In the genomic region with DNA sequence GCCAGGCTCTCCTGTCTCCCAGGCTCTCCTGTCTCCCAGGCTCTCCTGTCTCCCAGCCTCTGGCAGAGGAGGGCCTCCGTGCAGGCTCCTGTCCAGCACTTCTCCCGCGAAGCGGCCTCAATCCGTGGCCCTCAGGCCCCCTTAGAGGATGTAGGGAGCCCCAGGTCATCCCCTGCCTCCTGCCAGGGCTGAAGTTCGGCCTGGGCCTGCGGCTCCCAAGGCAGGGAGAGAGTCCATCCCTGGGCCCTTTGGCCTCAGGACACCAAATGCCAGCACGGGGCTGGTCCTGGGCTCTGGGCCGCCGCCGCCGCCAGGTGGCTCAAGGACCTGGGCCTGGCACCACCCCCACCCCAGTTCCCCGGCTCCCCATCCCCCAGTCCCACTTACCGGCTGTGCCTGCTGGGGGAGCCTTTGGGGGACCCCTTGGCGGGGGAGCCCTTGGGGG, we compare ENCODE assay signal across 18 cellular contexts. TPM values are rescaled to one million over a fixed set of nuclear protein-coding genes. Genes with fewer than 3 reads are reported as not detected.
DNase-seq lines count a peak whose midpoint lies in the region; ATAC-seq, FAIRE-seq and TF ChIP-seq lines count a peak whose summit lies in the region.
"Had no signal": no experiment of that assay in that cellular context is flagged by ENCODE, and none has a peak within 500 bp of the region (broad histone marks: within the 10 kb centered on the region; RNA-seq: fewer than 3 reads in every experiment).

No MANE protein-coding gene starts in this region.

- H3K9me2 ChIP-seq in HCT116 (ENCODE audit: insufficient read depth) = no peaks in the 10 kb centered on the region

- TF ChIP-seq RAD21 in HCT116 (IDR thresholded peaks at IDR 0.05; ENCODE audit: low read depth) = no peak

- H4K20me1 ChIP-seq in HCT116 (ENCODE audit: insufficient read depth) = no peaks in the 10 kb centered on the region

- 17 to 32% methylated on average over 1 to 6 of the region's 15 CpGs for WGBS in thyroid gland, 2 donors

- CTCF ChIA-PET in HCT116 (lab: Charles Lee) = interaction anchor here (0.7 kb wide), 1 partner anchor 45 kb away, joined by 4 read pairs; the partner anchor contains the start of gene SRP68

- peaks cover 9 to 14% of the 10 kb centered on the region in 2 experiments for H3K36me3 ChIP-seq in HCT116 (ENCODE audit: control insufficient read depth in 1 of 2, insufficient read depth in 2 of 2, low read length in 2 of 2)
- peaks cover 16% of the 10 kb centered on the region for H3K36me3 ChIP-seq in bronchial epithelial cell (ENCODE audit: control insufficient read depth, insufficient read depth, low read length)
- peaks cover 16% of the 10 kb centered on the region for H3K36me3 ChIP-seq in lower lobe of right lung
- peaks cover 0 to 3% of the 10 kb centered on the region in 2 donors for H3K36me3 ChIP-seq in thyroid gland
- H3K36me3 ChIP-seq: adrenal gland, SJSA1 had no signal

- H3K27ac ChIP-seq in HCT116 (ENCODE audit: low read depth, low read length) (peak overlapping the region; percentile 96), lower lobe of right lung (peak overlapping the region; percentile 73), thyroid gland (peak overlapping the region; percentile 15 to 82 (median 68))
- H3K27ac ChIP-seq: adrenal gland, hepatocyte, SJSA1 had no signal

- H3K4me2 ChIP-seq in HCT116 (ENCODE audit: low read length) = peak overlapping the region; percentile 78
- H3K4me2 ChIP-seq: hepatocyte had no signal

- RAD21 ChIA-PET in HCT116 (lab: Charles Lee; ENCODE audit: low non-redundant PET in 1 of 2, low total read pairs in 2 of 2, uncharacterized antibody in 2 of 2, unreplicated experiment in 2 of 2) = interaction anchor here in 1 of 2 experiments (1.0 kb wide), 1 partner anchor 12 kb away, joined by 3 read pairs; no protein-coding TSS in a partner anchor

- intact Hi-C loops in HCT116 (cut with micrococcal nuclease) (loop anchor here (5.0 kb wide), 3 partner anchors 46 to 251 kb away; partner anchors contain the start of genes EXOC7, GALR2 and SRP68), lower lobe of right lung (cut with DNase I) (no loop called here), thyroid gland (cut with DNase I) (no loop called here)

- no peak overlapping the region for H2AFZ ChIP-seq in HCT116 (ENCODE audit: low read depth, low read length, poor library complexity, severe bottlenecking)
- H2AFZ ChIP-seq: hepatocyte had no signal

- no peak for DNase-seq in HCT116 (ENCODE audit: low read depth, low spot score)
- DNase-seq in bronchial epithelial cell (ENCODE audit: low read depth) = no peak
- DNase-seq in lower lobe of right lung = peak; percentile 69
- peak; percentile 69 to 75 for DNase-seq in thyroid gland
- no peak for DNase-seq in CD1c-positive myeloid dendritic cell (ENCODE audit: extremely low spot score)
- DNase-seq in stimulated activated CD8-positive, alpha-beta memory T cell treated with anti-CD3 and anti-CD28 coated beads, Interleukin-4, amount 100 ng/mL, for 48 hours = no peak
- DNase-seq in HuH-7 (ENCODE audit: low spot score) = no peak
- DNase-seq: activated CD4-positive, alpha-beta memory T cell treated with anti-CD3 and anti-CD28 coated beads, Interleukin-2, amount 10 ng/mL, durations not matched to agents 7 days and 5 days; adrenal gland; EL; nucleus accumbens; stimulated activated naive CD8-positive, alpha-beta T cell treated with anti-CD3 and anti-CD28 coated beads, Interleukin-15, amount 100 ng/mL, for 72 hours had no signal

- BruUV-seq in HCT116 (replicated peaks; lab: Mats Ljungman, UMichigan) = TSS peak; percentile 53

- FAIRE-seq in bronchial epithelial cell (lab: Jason Lieb, UNC) = no peak
- FAIRE-seq: GM12878 had no signal

- peaks cover 36% of the 10 kb centered on the region for H3K79me2 ChIP-seq in HCT116 (ENCODE audit: insufficient read depth, low read length)
- H3K79me2 ChIP-seq: hepatocyte had no signal

- H3K27me3 ChIP-seq in HCT116 (ENCODE audit: insufficient read depth, low read length) = no peaks in the 10 kb centered on the region
- no peaks in the 10 kb centered on the region for H3K27me3 ChIP-seq in bronchial epithelial cell (ENCODE audit: control insufficient read depth, insufficient read depth, low read length)
- no peaks in the 10 kb centered on the region for H3K27me3 ChIP-seq in lower lobe of right lung (ENCODE audit: low read depth)
- H3K27me3 ChIP-seq in thyroid gland = no peaks in the 10 kb centered on the region
- H3K27me3 ChIP-seq: adrenal gland, hepatocyte, SJSA1 had no signal

- POLR2A ChIA-PET in HCT116 (lab: Charles Lee) = interaction anchor here (0.7 to 1.0 kb wide), 2 partner anchors 10 to 46 kb away, joined by 3 read pairs; partner anchors contain the start of gene SRP68

- TF ChIP-seq POLR2A in HCT116 (IDR thresholded peaks at IDR 0.05; ENCODE audit: borderline replicate concordance, extremely low read depth, insufficient read depth, insufficient read length) = no peak
- TF ChIP-seq POLR2A in thyroid gland (IDR thresholded peaks at IDR 0.05) = no peak

- H3K9me3 ChIP-seq in HCT116 (ENCODE audit: control insufficient read depth in 1 of 2, insufficient read depth in 1 of 2, low read depth in 1 of 2, low read length in 2 of 2) (no peaks in the 10 kb centered on the region), lower lobe of right lung (no peaks in the 10 kb centered on the region), thyroid gland (no peaks in the 10 kb centered on the region)
- H3K9me3 ChIP-seq: adrenal gland, SJSA1 had no signal

- H3K4me3 ChIP-seq in HCT116 (replicated peaks in 1 of 2; ENCODE audit: low read depth in 1 of 2, low read length in 2 of 2) (peak overlapping the region; percentile 69 to 85), bronchial epithelial cell (ENCODE audit: low read depth, low read length) (peak overlapping the region; percentile 73), lower lobe of right lung (peak overlapping the region; percentile 52), thyroid gland (replicated peaks in 1 of 3) (peak overlapping the region in 2 of 3 donors; percentile 18 to 34)
- H3K4me3 ChIP-seq: adrenal gland, GM12878, hepatocyte, SJSA1 had no signal

- TF ChIP-seq CTCF in HCT116 (IDR thresholded peaks at IDR 0.05 in 2 of 3, conservative IDR thresholded peaks at IDR 0.05 in 1 of 3; ENCODE audit: borderline replicate concordance in 1 of 3, insufficient read depth in 1 of 3, low read depth in 2 of 3, low read length in 2 of 3) (peak in 2 of 3 experiments; percentile 48 to 54; a peak in 4 of 6 replicates), bronchial epithelial cell (IDR thresholded peaks at IDR 0.05; ENCODE audit: insufficient read depth, low read length, severe bottlenecking) (peak; percentile 31), lower lobe of right lung (IDR thresholded peaks at IDR 0.05) (peak; percentile 31), thyroid gland (IDR thresholded peaks at IDR 0.05) (peak in 3 of 6 experiments; percentile 34 to 51 (median 41))

- peaks cover 42 to 61% of the 10 kb centered on the region in 2 experiments for H3K4me1 ChIP-seq in HCT116 (ENCODE audit: control insufficient read depth in 1 of 2, insufficient read depth in 2 of 2, low read length in 2 of 2)
- peaks cover 9% of the 10 kb centered on the region for H3K4me1 ChIP-seq in lower lobe of right lung
- peaks cover 9 to 11% of the 10 kb centered on the region in 2 donors for H3K4me1 ChIP-seq in thyroid gland

- peak overlapping the region; percentile 76 for H3K9ac ChIP-seq in HCT116 (ENCODE audit: low read length)

- ATAC-seq in HCT116 (peak; percentile 71), lower lobe of right lung (peak; percentile 85 to 88)
- ATAC-seq: GM12878; stimulated activated naive CD8-positive, alpha-beta T cell treated with anti-CD3 and anti-CD28 coated beads, Interleukin-15, amount 100 ng/mL, for 72 hours had no signal

TF ChIP-seq in HCT116, 20 proteins besides CTCF, POLR2A, EP300 and RAD21:
- TF ChIP-seq ZFX (IDR thresholded peaks at IDR 0.05) (peak; percentile 66; the same call in 1 of the 2 replicates), SP1 (IDR thresholded peaks at IDR 0.05; ENCODE audit: low read depth) (no peak)
TF ChIP-seq in HCT116: peak in this region for 1.

RNA-seq across cellular contexts. Expression of gene EVPL, which starts 0.4 kb away (rescaled TPM):
- 58.0 TPM for total RNA-seq in HCT116 (2021; ENCODE audit: unreplicated experiment)
- polyA plus RNA-seq in HCT116 (2012) = 38.3 and 41.0 TPM in 2 replicates
- 27.1 and 93.3 TPM in 2 replicates for total RNA-seq in bronchial epithelial cell
- total RNA-seq in lower lobe of right lung = 36.8 TPM
- total RNA-seq in thyroid gland = 10 to 100 TPM; 14.8 to 33.4 (median 23.3) TPM
- total RNA-seq: activated CD4-positive, alpha-beta memory T cell treated with anti-CD3 and anti-CD28 coated beads, Interleukin-2, amount 10 ng/mL, durations not matched to agents 7 days and 5 days; cerebellum; HT1080; SJSA1 had no signal
- polyA plus RNA-seq: BJ, GM12878 had no signal

RNA-seq across cellular contexts. Expression of gene CDK3, which starts 26.1 kb away (rescaled TPM):
- 7.1 TPM for total RNA-seq in HCT116 (2021; ENCODE audit: unreplicated experiment)
- polyA plus RNA-seq in HCT116 (2012) = 6.4 and 6.9 TPM in 2 replicates
- total RNA-seq in bronchial epithelial cell = 0.64 and 1.3 TPM in 2 replicates
- total RNA-seq in lower lobe of right lung = 8.4 TPM
- total RNA-seq in thyroid gland = 1 to 10 TPM; 3.1 to 9.7 (median 9.3) TPM

RNA-seq across cellular contexts. Expression of gene SRP68, which starts 45.6 kb away (rescaled TPM):
- total RNA-seq in HCT116 (2021; ENCODE audit: unreplicated experiment) (152 TPM), bronchial epithelial cell (42.9 and 54.8 TPM in 2 replicates), lower lobe of right lung (65.0 TPM), thyroid gland (10 to 100 TPM; 48.2 to 67.0 (median 54.5) TPM)
- 117 and 132 TPM in 2 replicates for polyA plus RNA-seq in HCT116 (2012)

RNA-seq across cellular contexts. Expression of gene TEN1, which starts 47.7 kb away (rescaled TPM):
- 18.5 TPM for total RNA-seq in HCT116 (2021; ENCODE audit: unreplicated experiment)
- polyA plus RNA-seq in HCT116 (2012) = 19.3 and 22.6 TPM in 2 replicates
- 19.6 and 24.5 TPM in 2 replicates for total RNA-seq in bronchial epithelial cell
- total RNA-seq in lower lobe of right lung = 14.6 TPM
- total RNA-seq in thyroid gland = 10 to 100 TPM in 3 of 4 donors, 1 to 10 TPM in 1; 9.5 to 24.2 (median 15.3) TPM

RNA-seq across cellular contexts. Expression of gene ACOX1, which starts 47.8 kb away (rescaled TPM):
- total RNA-seq in HCT116 (2021; ENCODE audit: unreplicated experiment) (50.2 TPM), bronchial epithelial cell (39.8 and 49.5 TPM in 2 replicates), lower lobe of right lung (67.1 TPM), thyroid gland (100 to 1,000 TPM in 1 of 4 donors, 10 to 100 TPM in 3; 59.6 to 102 (median 75.5) TPM)
- 25.1 and 34.4 TPM in 2 replicates for polyA plus RNA-seq in HCT116 (2012)

Comparison
In these comparisons a context has a peak if more than half of its experiments do, and no peak if none do; other contexts are left out.
1. DNase-seq: peak in lower lobe of right lung (single experiment) and thyroid gland (2 of 2); none in HCT116 (single experiment), bronchial epithelial cell (single experiment), CD1c-positive myeloid dendritic cell (single experiment), stimulated activated CD8-positive, alpha-beta memory T cell treated with anti-CD3 and anti-CD28 coated beads, Interleukin-4, amount 100 ng/mL, for 48 hours (single experiment) and HuH-7 (single experiment).
2. H3K4me3 ChIP-seq: peak in every context shown above with its lines; median percentile 77 in HCT116; 73 in bronchial epithelial cell; 52 in lower lobe of right lung; 26 in thyroid gland.
3. Peak in every context shown above with its lines, with median percentiles within 50 percentile points of each other: H3K27ac ChIP-seq.